Comparison of ENCODE assay signal across 8 cellular contexts in the genomic region with DNA sequence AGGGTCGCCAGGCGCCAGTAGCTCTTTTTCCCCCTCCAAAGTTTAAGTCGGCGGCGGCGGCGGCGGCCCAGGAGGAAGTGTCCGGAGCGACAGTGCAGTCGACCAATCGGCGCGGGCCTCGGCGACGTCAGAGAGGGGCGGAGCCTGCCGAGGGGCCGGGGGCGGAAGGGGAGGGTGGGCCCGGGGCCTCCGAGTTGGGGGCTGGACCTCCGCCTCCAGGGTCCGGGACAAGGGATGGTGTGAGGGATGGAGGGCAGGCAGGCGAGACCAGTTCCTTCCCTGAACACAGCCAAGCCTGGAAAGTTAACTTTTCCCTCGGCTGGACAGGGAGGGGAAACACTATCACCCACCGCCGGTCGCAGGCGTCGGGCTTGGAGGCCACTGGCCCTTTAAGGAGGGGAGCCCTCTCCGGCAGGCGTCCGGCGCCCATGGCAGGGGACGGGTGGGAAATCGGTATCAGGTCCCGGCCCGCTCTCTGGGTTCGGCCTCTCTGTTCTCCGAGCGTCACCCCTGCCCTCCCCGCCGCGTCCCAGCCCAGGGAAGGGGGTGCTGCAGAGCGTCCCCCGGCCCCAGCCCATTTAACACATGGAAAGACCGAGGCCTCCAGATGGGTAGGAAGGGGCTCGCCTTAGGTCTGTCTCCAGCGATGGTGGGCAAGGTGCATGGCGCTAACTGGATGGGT.
DNase-seq lines count a peak whose midpoint lies in the region; ATAC-seq and TF ChIP-seq lines count a peak whose summit lies in the region.

A gene (minus strand): TSS at position 81 of the 682 bp plus-strand sequence. CDS start 744 bp downstream, outside the sequence.

- H3K4me3 ChIP-seq in HFF-Myc (replicated peaks; ENCODE audit: low read depth, low read length), result peak within 1 kb of the TSS; percentile 76

- ATAC-seq in GM18873 (IDR thresholded peaks at IDR 0.05; ENCODE audit: low FRiP score, unreplicated experiment), result no peak

- no peak for TF ChIP-seq CTCF in HFF-Myc (IDR thresholded peaks at IDR 0.05; ENCODE audit: low read depth, low read length, missing control alignments)

- DNase-seq in EL, result peak; percentile 80
- no peak for DNase-seq in HFF-Myc (ENCODE audit: extremely low read depth, low read depth)
- DNase-seq in NCI-H2227 (lab: John Stamatoyannopoulos, UW; ENCODE audit: unreplicated experiment), result peak; percentile 83
- peak; percentile 93 for DNase-seq in activated CD4-positive, CD25-positive, alpha-beta regulatory T cell treated with anti-CD3 and anti-CD28 coated beads, Interleukin-2, amount 50 U/mL, for 72 hours
- peak; percentile 71 for DNase-seq in central memory CD4-positive, alpha-beta T cell
- peak; percentile 95 for DNase-seq in islet precursor cell
- DNase-seq in stimulated activated CD4-positive, alpha-beta T cell treated with anti-CD3 and anti-CD28 coated beads, Interleukin-12 subunit alpha, Interleukin-12 subunit beta, amount 100 ng/mL, for 4 hours, result peak; percentile 93
